Comparison of ENCODE assay signal across 9 cellular contexts in the genomic region with DNA sequence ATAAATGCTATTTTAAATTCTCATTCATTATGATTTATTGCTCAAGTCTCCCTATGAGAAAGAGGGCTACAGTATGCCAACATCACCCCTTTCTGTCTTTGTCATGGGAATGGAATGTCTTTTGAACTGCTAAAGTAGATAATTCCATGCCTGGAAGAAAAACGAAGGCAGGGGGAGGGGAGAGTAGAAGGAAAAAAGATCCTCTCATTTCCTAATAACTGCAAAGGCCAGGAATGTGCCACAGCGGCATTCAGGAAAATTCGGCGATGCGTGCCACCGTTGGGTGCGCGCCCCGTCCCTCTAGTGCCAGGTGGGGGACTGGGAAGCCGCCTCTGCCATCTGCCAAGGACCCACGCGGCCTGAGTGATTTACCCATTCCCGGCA. TPM values are rescaled to one million over a fixed set of nuclear protein-coding genes. Genes with fewer than 3 reads are reported as not detected.
DNase-seq lines count a peak whose midpoint lies in the region; ATAC-seq and TF ChIP-seq lines count a peak whose summit lies in the region.
"Had no signal": no experiment of that assay in that cellular context is flagged by ENCODE, and none has a peak within 500 bp of the region (broad histone marks: within the 10 kb centered on the region; RNA-seq: fewer than 3 reads in every experiment).

No MANE protein-coding gene starts in this region.

- H3K9me3 ChIP-seq in HUES64 (ENCODE audit: insufficient read depth, low read depth, low read length) (no peaks in the 10 kb centered on the region), liver (ENCODE audit: control insufficient read depth in 4 of 4, low read length in 3 of 4) (no peaks in the 10 kb centered on the region), transverse colon (no peaks in the 10 kb centered on the region)

- no peak overlapping the region for H3K4me3 Mint-ChIP-seq in activated CD8-positive, alpha-beta T cell treated with anti-CD3 and anti-CD28 coated beads for 36 hours

- in situ Hi-C loops in transverse colon (cut with MboI; ENCODE audit: low pct_ligation_motif_present in 1 of 4, low pct_unique_long_range_greater_than_20kb in 1 of 4, low sequenced_read_pairs in 3 of 4): no loop called here

- H3K4me1 ChIP-seq in HUES64 (ENCODE audit: insufficient read depth, low read length) (peaks cover 32% of the 10 kb centered on the region), liver (ENCODE audit: control insufficient read depth in 4 of 4, insufficient read depth in 4 of 4, low read length in 3 of 4) (peaks cover 0 to 8% (median 0%) of the 10 kb centered on the region in 4 donors), transverse colon (peaks cover 0 to 20% (median 12%) of the 10 kb centered on the region in 4 donors)

- H3K36me3 ChIP-seq in HUES64 (ENCODE audit: insufficient read depth, low read length) (no peaks in the 10 kb centered on the region), liver (ENCODE audit: control insufficient read depth in 4 of 4, insufficient read depth in 3 of 4, low read depth in 1 of 4, low read length in 3 of 4) (no peaks in the 10 kb centered on the region), transverse colon (no peaks in the 10 kb centered on the region)

- H3K27me3 ChIP-seq in HUES64 (ENCODE audit: insufficient read depth, low read length) (no peaks in the 10 kb centered on the region), liver (ENCODE audit: control insufficient read depth in 4 of 4, insufficient read depth in 4 of 4, low read length in 3 of 4) (no peaks in the 10 kb centered on the region), transverse colon (peaks cover 22% of the 10 kb centered on the region)

- peaks cover 5% of the 10 kb centered on the region for H3K4me1 Mint-ChIP-seq in activated CD8-positive, alpha-beta T cell treated with anti-CD3 and anti-CD28 coated beads for 36 hours (ENCODE audit: low read depth)

- H3K27ac Mint-ChIP-seq in activated CD8-positive, alpha-beta T cell treated with anti-CD3 and anti-CD28 coated beads for 36 hours: no peak overlapping the region

- no peak for ATAC-seq in activated CD8-positive, alpha-beta T cell treated with anti-CD3 and anti-CD28 coated beads for 36 hours
- no peak for ATAC-seq in GM18870 (IDR thresholded peaks at IDR 0.05; ENCODE audit: unreplicated experiment)

- POLR2A ChIA-PET in activated CD8-positive, alpha-beta T cell treated with anti-CD3 and anti-CD28 coated beads for 36 hours (lab: Charles Lee): interaction anchor here (0.7 kb wide), 1 partner anchor 212 kb away, joined by 4 read pairs; no protein-coding TSS in a partner anchor

- H3K27ac ChIP-seq in HUES64 (ENCODE audit: low read depth, low read length) (peak overlapping the region; percentile 99), liver (ENCODE audit: low read depth in 1 of 2, low read length in 2 of 2) (peak overlapping the region in 1 of 2 donors; percentile 63), transverse colon (peak overlapping the region in 3 of 4 donors; percentile 35 to 49 (median 40))

- CTCF ChIA-PET in activated CD8-positive, alpha-beta T cell treated with anti-CD3 and anti-CD28 coated beads for 36 hours (lab: Charles Lee): no interaction called here

- DNase-seq in dermis blood vessel endothelial cell (peak; percentile 81), transverse colon (no peak), superior temporal gyrus (ENCODE audit: extremely low spot score) (no peak), NCI-H1694 treated with DMSO at 0.1 percent for 48 hours (lab: John Stamatoyannopoulos, UW) (no peak)
- no peak for DNase-seq in activated CD8-positive, alpha-beta T cell treated with anti-CD3 and anti-CD28 coated beads for 36 hours
- DNase-seq: activated gamma-delta T cell treated with Interleukin-2 at 50 U/mL for 16 hours had no signal

- TF ChIP-seq RAD21 in liver (IDR thresholded peaks at IDR 0.05): peak; percentile 22 to 29

- H3K9me3 Mint-ChIP-seq in activated CD8-positive, alpha-beta T cell treated with anti-CD3 and anti-CD28 coated beads for 36 hours: no peaks in the 10 kb centered on the region

- no peaks in the 10 kb centered on the region for H3K36me3 Mint-ChIP-seq in activated CD8-positive, alpha-beta T cell treated with anti-CD3 and anti-CD28 coated beads for 36 hours (ENCODE audit: low read depth)

- no peak for TF ChIP-seq POLR2A in transverse colon (IDR thresholded peaks at IDR 0.05)

- intact Hi-C loops in transverse colon (cut with DNase I; ENCODE audit: low total_unique reads): no loop called here
- intact Hi-C loops in activated CD8-positive, alpha-beta T cell treated with anti-CD3 and anti-CD28 coated beads for 36 hours (cut with micrococcal nuclease): no loop called here

- WGBS in HUES64: 1% methylated on average over 12 of the region's 13 CpGs
- 13% methylated on average over 13 of the region's 13 CpGs for WGBS in liver
- WGBS in transverse colon (ENCODE audit: low coverage in 1 of 2), 2 donors: 4 to 21% methylated on average over 5 to 13 of the region's 13 CpGs

- peaks cover 11% of the 10 kb centered on the region for H3K27me3 Mint-ChIP-seq in activated CD8-positive, alpha-beta T cell treated with anti-CD3 and anti-CD28 coated beads for 36 hours

- H3K4me3 ChIP-seq in HUES64 (ENCODE audit: low read length): peak overlapping the region; percentile 37
- H3K4me3 ChIP-seq in liver (ENCODE audit: low read depth in 1 of 3, low read length in 3 of 3): peak overlapping the region in 1 of 3 donors; percentile 53
- H3K4me3 ChIP-seq in transverse colon: peak overlapping the region in 3 of 4 donors; percentile 14 to 50 (median 19)

- H3K9ac ChIP-seq in HUES64 (ENCODE audit: low read depth, low read length) (peak overlapping the region; percentile 90), liver (ENCODE audit: low read depth in 1 of 2, low read length in 2 of 2) (no peak overlapping the region)

- no peak for TF ChIP-seq EP300 in transverse colon (IDR thresholded peaks at IDR 0.05; ENCODE audit: low read depth)

- no peak for TF ChIP-seq CTCF in liver (IDR thresholded peaks at IDR 0.05; ENCODE audit: low read depth, low read length, missing input control)
- TF ChIP-seq CTCF in transverse colon (IDR thresholded peaks at IDR 0.05): no peak
- no peak for TF ChIP-seq CTCF in activated CD8-positive, alpha-beta T cell treated with anti-CD3 and anti-CD28 coated beads for 36 hours (IDR thresholded peaks at IDR 0.05)

TF ChIP-seq in liver, 16 proteins besides CTCF, POLR2A, EP300 and RAD21 (continues in another document):
- TF ChIP-seq RXRA (IDR thresholded peaks at IDR 0.05) (peak in 1 of 2 donors; percentile 21), HNF4A (conservative IDR thresholded peaks at IDR 0.05) (no peak), YY1 (IDR thresholded peaks at IDR 0.05) (peak; percentile 40), HNF4G (IDR thresholded peaks at IDR 0.05) (no peak), SP1 (IDR thresholded peaks at IDR 0.05) (peak; percentile 42)
- TF ChIP-seq, protein P1, sequence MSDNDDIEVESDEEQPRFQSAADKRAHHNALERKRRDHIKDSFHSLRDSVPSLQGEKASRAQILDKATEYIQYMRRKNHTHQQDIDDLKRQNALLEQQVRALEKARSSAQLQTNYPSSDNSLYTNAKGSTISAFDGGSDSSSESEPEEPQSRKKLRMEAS (IDR thresholded peaks at IDR 0.05): peak; percentile 63
- TF ChIP-seq, protein P2, sequence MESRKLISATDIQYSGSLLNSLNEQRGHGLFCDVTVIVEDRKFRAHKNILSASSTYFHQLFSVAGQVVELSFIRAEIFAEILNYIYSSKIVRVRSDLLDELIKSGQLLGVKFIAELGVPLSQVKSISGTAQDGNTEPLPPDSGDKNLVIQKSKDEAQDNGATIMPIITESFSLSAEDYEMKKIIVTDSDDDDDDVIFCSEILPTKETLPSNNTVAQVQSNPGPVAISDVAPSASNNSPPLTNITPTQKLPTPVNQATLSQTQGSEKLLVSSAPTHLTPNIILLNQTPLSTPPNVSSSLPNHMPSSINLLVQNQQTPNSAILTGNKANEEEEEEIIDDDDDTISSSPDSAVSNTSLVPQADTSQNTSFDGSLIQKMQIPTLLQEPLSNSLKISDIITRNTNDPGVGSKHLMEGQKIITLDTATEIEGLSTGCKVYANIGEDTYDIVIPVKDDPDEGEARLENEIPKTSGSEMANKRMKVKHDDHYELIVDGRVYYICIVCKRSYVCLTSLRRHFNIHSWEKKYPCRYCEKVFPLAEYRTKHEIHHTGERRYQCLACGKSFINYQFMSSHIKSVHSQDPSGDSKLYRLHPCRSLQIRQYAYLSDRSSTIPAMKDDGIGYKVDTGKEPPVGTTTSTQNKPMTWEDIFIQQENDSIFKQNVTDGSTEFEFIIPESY (IDR thresholded peaks at IDR 0.05): no peak
- TF ChIP-seq, protein P3, sequence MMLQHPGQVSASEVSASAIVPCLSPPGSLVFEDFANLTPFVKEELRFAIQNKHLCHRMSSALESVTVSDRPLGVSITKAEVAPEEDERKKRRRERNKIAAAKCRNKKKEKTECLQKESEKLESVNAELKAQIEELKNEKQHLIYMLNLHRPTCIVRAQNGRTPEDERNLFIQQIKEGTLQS (IDR thresholded peaks at IDR 0.05): no peak
- TF ChIP-seq, protein P4, sequence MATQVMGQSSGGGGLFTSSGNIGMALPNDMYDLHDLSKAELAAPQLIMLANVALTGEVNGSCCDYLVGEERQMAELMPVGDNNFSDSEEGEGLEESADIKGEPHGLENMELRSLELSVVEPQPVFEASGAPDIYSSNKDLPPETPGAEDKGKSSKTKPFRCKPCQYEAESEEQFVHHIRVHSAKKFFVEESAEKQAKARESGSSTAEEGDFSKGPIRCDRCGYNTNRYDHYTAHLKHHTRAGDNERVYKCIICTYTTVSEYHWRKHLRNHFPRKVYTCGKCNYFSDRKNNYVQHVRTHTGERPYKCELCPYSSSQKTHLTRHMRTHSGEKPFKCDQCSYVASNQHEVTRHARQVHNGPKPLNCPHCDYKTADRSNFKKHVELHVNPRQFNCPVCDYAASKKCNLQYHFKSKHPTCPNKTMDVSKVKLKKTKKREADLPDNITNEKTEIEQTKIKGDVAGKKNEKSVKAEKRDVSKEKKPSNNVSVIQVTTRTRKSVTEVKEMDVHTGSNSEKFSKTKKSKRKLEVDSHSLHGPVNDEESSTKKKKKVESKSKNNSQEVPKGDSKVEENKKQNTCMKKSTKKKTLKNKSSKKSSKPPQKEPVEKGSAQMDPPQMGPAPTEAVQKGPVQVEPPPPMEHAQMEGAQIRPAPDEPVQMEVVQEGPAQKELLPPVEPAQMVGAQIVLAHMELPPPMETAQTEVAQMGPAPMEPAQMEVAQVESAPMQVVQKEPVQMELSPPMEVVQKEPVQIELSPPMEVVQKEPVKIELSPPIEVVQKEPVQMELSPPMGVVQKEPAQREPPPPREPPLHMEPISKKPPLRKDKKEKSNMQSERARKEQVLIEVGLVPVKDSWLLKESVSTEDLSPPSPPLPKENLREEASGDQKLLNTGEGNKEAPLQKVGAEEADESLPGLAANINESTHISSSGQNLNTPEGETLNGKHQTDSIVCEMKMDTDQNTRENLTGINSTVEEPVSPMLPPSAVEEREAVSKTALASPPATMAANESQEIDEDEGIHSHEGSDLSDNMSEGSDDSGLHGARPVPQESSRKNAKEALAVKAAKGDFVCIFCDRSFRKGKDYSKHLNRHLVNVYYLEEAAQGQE (IDR thresholded peaks at IDR 0.05): no peak

RNA-seq across cellular contexts. Expression of a gene that starts 54.7 kb away (rescaled TPM):
- not detected for polyA plus RNA-seq in HUES64 (2013, experiment 1 of 2)
- not detected for polyA plus RNA-seq in HUES64 (2013, experiment 2 of 2)
- total RNA-seq in dermis blood vessel endothelial cell (not detected in 2 replicates), liver (10 to 100 TPM; 20.4 to 87.9 TPM), transverse colon (under 1 TPM in 1 of 4 donors, not detected in 3; 0.14 TPM)
- polyA plus RNA-seq in liver: 100 to 1,000 TPM; 169 to 196 TPM
- not detected for total RNA-seq in activated CD8-positive, alpha-beta T cell treated with anti-CD3 and anti-CD28 coated beads for 36 hours

Comparison
In these comparisons a context has a peak if more than half of its experiments do, and no peak if none do; other contexts are left out.
1. RNA of a gene that starts 54.7 kb away (total RNA-seq): 20.4 to 87.9 TPM in liver; not detected in dermis blood vessel endothelial cell, 0.14 TPM in transverse colon and not detected in activated CD8-positive, alpha-beta T cell treated with anti-CD3 and anti-CD28 coated beads for 36 hours; every median in the first group is over 10 times any median in the second.